Comparison of ENCODE assay signal across 8 cellular contexts in genomic region chr2:36355890-36356198, GRCh38. TPM values are rescaled to one million over a fixed set of nuclear protein-coding genes. Genes with fewer than 3 reads are reported as not detected.
DNase-seq lines count a peak whose midpoint lies in the region; ATAC-seq and TF ChIP-seq lines count a peak whose summit lies in the region.

No MANE protein-coding gene starts in this region.

- POLR2A ChIA-PET in CD4-positive, alpha-beta T cell (lab: Charles Lee): no interaction called here

- peak; percentile 50 for ATAC-seq in CD4-positive, alpha-beta T cell (ENCODE audit: poor library complexity)
- no peak for ATAC-seq in GM21390 (IDR thresholded peaks at IDR 0.05; ENCODE audit: unreplicated experiment)

- peaks cover 45% of the 10 kb centered on the region for H3K27me3 Mint-ChIP-seq in CD4-positive, alpha-beta T cell

- TF ChIP-seq CTCF in CD4-positive, alpha-beta T cell (IDR thresholded peaks at IDR 0.05): no peak
- TF ChIP-seq CTCF in Peyer's patch (IDR thresholded peaks at IDR 0.05) (no peak), esophagus squamous epithelium (IDR thresholded peaks at IDR 0.05) (no peak), parathyroid adenoma (IDR thresholded peaks at IDR 0.05) (no peak)

- DNase-seq in CD4-positive, alpha-beta T cell: no peak
- DNase-seq in Peyer's patch: no peak
- DNase-seq in esophagus squamous epithelium (lab: John Stamatoyannopoulos, UW): no peak
- no peak for DNase-seq in NOMO-1 treated with DMSO at 0.1 percent for 48 hours (lab: John Stamatoyannopoulos, UW; ENCODE audit: unreplicated experiment)
- DNase-seq in putamen (ENCODE audit: low spot score): no peak
- DNase-seq in AG08395 (ENCODE audit: low spot score): no peak

- H3K4me3 ChIP-seq in Peyer's patch (peak overlapping the region; percentile 63 to 89 (median 66)), esophagus squamous epithelium (peak overlapping the region; percentile 64 to 93 (median 85)), parathyroid adenoma (ENCODE audit: low read depth, low read length) (peak overlapping the region; percentile 59)

- CTCF ChIA-PET in CD4-positive, alpha-beta T cell (lab: Charles Lee): interaction anchor here (0.5 kb wide), 1 partner anchor 140 kb away, joined by 5 read pairs; no protein-coding TSS in a partner anchor

- peaks cover 31% of the 10 kb centered on the region for H3K4me1 Mint-ChIP-seq in CD4-positive, alpha-beta T cell (ENCODE audit: low read depth)

- intact Hi-C loops in CD4-positive, alpha-beta T cell (cut with DNase I, micrococcal nuclease): loop anchor here (10.0 kb wide), 3 partner anchors 149 to 381 kb away; no protein-coding TSS in a partner anchor
- intact Hi-C loops in esophagus squamous epithelium (cut with DNase I): no loop called here

- H2AFZ ChIP-seq in parathyroid adenoma: peak overlapping the region; percentile 86

- H3K27ac Mint-ChIP-seq in CD4-positive, alpha-beta T cell: no peak overlapping the region

- no peaks in the 10 kb centered on the region for H3K36me3 Mint-ChIP-seq in CD4-positive, alpha-beta T cell (ENCODE audit: low read depth)

- H3K27me3 ChIP-seq in CD4-positive, alpha-beta T cell (ENCODE audit: control insufficient read depth, insufficient read depth, low read length): peaks cover 37% of the 10 kb centered on the region
- H3K27me3 ChIP-seq in Peyer's patch: no peaks in the 10 kb centered on the region
- no peaks in the 10 kb centered on the region for H3K27me3 ChIP-seq in esophagus squamous epithelium
- no peaks in the 10 kb centered on the region for H3K27me3 ChIP-seq in parathyroid adenoma (ENCODE audit: control insufficient read depth, insufficient read depth, low read length)

- H3K79me2 ChIP-seq in parathyroid adenoma: no peaks in the 10 kb centered on the region

- no peak overlapping the region for H3K4me3 Mint-ChIP-seq in CD4-positive, alpha-beta T cell

- H3K27ac ChIP-seq in CD4-positive, alpha-beta T cell (ENCODE audit: low read depth, low read length): no peak overlapping the region
- H3K27ac ChIP-seq in Peyer's patch (peak overlapping the region; percentile 73 to 92 (median 84)), esophagus squamous epithelium (peak overlapping the region; percentile 83 to 95 (median 93)), parathyroid adenoma (no peak overlapping the region)

- TF ChIP-seq POLR2A in Peyer's patch (IDR thresholded peaks at IDR 0.05) (no peak), esophagus squamous epithelium (IDR thresholded peaks at IDR 0.05) (no peak)

- H3K9ac ChIP-seq in parathyroid adenoma: no peak overlapping the region

- H3K4me1 ChIP-seq in Peyer's patch (peaks cover 0 to 30% (median 0%) of the 10 kb centered on the region in 4 donors), esophagus squamous epithelium (peaks cover 5 to 82% (median 14%) of the 10 kb centered on the region in 3 donors), parathyroid adenoma (peaks cover 17% of the 10 kb centered on the region)

- no peaks in the 10 kb centered on the region for H3K9me3 Mint-ChIP-seq in CD4-positive, alpha-beta T cell

- H3K36me3 ChIP-seq in Peyer's patch (no peaks in the 10 kb centered on the region), esophagus squamous epithelium (no peaks in the 10 kb centered on the region), parathyroid adenoma (ENCODE audit: control insufficient read depth, insufficient read depth, low read length) (no peaks in the 10 kb centered on the region)

- H3K9me3 ChIP-seq in CD4-positive, alpha-beta T cell (ENCODE audit: control insufficient read depth, low read length): no peaks in the 10 kb centered on the region
- H3K9me3 ChIP-seq in Peyer's patch: no peaks in the 10 kb centered on the region
- no peaks in the 10 kb centered on the region for H3K9me3 ChIP-seq in esophagus squamous epithelium
- no peaks in the 10 kb centered on the region for H3K9me3 ChIP-seq in parathyroid adenoma (ENCODE audit: control insufficient read depth, low read length)

- peak overlapping the region; percentile 91 for H3K4me2 ChIP-seq in parathyroid adenoma (ENCODE audit: low read length)

- 0% methylated on average over 1 to 3 of the region's 37 CpGs for WGBS in esophagus squamous epithelium, 2 donors

RNA-seq across cellular contexts. Expression of gene CRIM1, which starts 0.3 kb away (rescaled TPM):
- 1 to 10 TPM; 1.1 to 1.7 TPM for total RNA-seq in CD4-positive, alpha-beta T cell
- total RNA-seq in Peyer's patch (100 to 1,000 TPM in 1 of 4 donors, 10 to 100 TPM in 3; 29.9 to 181 (median 63.6) TPM), esophagus squamous epithelium (100 to 1,000 TPM in 1 of 4 donors, 10 to 100 TPM in 3; 16.4 to 107 (median 29.9) TPM)

Comparison
In these comparisons a context has a peak if more than half of its experiments do, and no peak if none do; other contexts are left out.
1. H3K27ac ChIP-seq: peak in Peyer's patch (4 of 4) and esophagus squamous epithelium (4 of 4); none in CD4-positive, alpha-beta T cell (single experiment) and parathyroid adenoma (single experiment).
2. RNA of gene CRIM1, which starts 0.3 kb away (total RNA-seq): 29.9 to 181 TPM in Peyer's patch and 16.4 to 107 TPM in esophagus squamous epithelium; 1.1 to 1.7 TPM in CD4-positive, alpha-beta T cell; every median in the first group is over 4 times any median in the second.
3. Peak in every context shown above with its lines, with median percentiles within 50 percentile points of each other: H3K4me3 ChIP-seq.